ENCODE assay signal across 20 cellular contexts in genomic region chr1:210536263-210536961, GRCh38.
DNase-seq lines count a peak whose midpoint lies in the region; TF ChIP-seq lines count a peak whose summit lies in the region.
"Had no signal": no experiment of that assay in that cellular context is flagged by ENCODE, and none has a peak within 500 bp of the region (broad histone marks: within the 10 kb centered on the region; RNA-seq: fewer than 3 reads in every experiment).

No MANE protein-coding gene starts in this region.

- H3K36me3 ChIP-seq in HUES64 (ENCODE audit: insufficient read depth, low read length), result no peaks in the 10 kb centered on the region

- H3K4me1 Mint-ChIP-seq in glutamatergic neuron (ENCODE audit: low read depth, unreplicated experiment), result peaks cover 17% of the 10 kb centered on the region
- H3K4me1 Mint-ChIP-seq: activated naive CD8-positive, alpha-beta T cell treated with anti-CD3 and anti-CD28 coated beads, Interleukin-2, amount 50 U/mL, for 24 hours had no signal

- no peaks in the 10 kb centered on the region for H3K9me3 ChIP-seq in HUES64 (ENCODE audit: insufficient read depth, low read depth, low read length)
- H3K9me3 ChIP-seq: A549, testis had no signal

- no peaks in the 10 kb centered on the region for H3K27me3 Mint-ChIP-seq in glutamatergic neuron (ENCODE audit: unreplicated experiment)
- H3K27me3 Mint-ChIP-seq: activated naive CD8-positive, alpha-beta T cell treated with anti-CD3 and anti-CD28 coated beads, Interleukin-2, amount 50 U/mL, for 24 hours; CD4-positive, alpha-beta T cell had no signal

- H3K4me1 ChIP-seq in HUES64 (ENCODE audit: insufficient read depth, low read length), result peaks cover 18% of the 10 kb centered on the region
- H3K4me1 ChIP-seq: testis had no signal

- DNase-seq in Ammon's horn (ENCODE audit: low spot score) (peak; percentile 6), NCI-H82 (lab: John Stamatoyannopoulos, UW) (peak; percentile 48), globus pallidus (ENCODE audit: low spot score) (peak; percentile 20), glutamatergic neuron (no peak), NCI-H1694 (lab: John Stamatoyannopoulos, UW) (no peak), SKM-1 (lab: John Stamatoyannopoulos, UW; ENCODE audit: unreplicated experiment) (no peak)
- DNase-seq in effector CD4-positive, alpha-beta T cell, result no peak
- DNase-seq: activated CD4-positive, alpha-beta T cell treated with anti-CD3 and anti-CD28 coated beads, Interleukin-2, amount 50 U/mL, for 1 hour; activated naive CD8-positive, alpha-beta T cell treated with anti-CD3 and anti-CD28 coated beads, Interleukin-2, amount 50 U/mL, for 24 hours; activated T-cell treated with anti-CD3 and anti-CD28 coated beads, Interleukin-2, amount 50 U/mL, for 4 hours; CD4-positive, alpha-beta T cell; IMR-90; MV-4-11; NK-92 treated with Interleukin-12 subunit alpha and Interleukin-12 subunit beta, amount 100 ng/mL, for 24 hours; stimulated activated CD4-positive, alpha-beta T cell treated with anti-CD3 and anti-CD28 coated beads, Interleukin-15, amount 100 ng/mL, for 24 hours; T-helper 9 cell; testis had no signal

- H3K4me3 ChIP-seq in HUES64 (ENCODE audit: low read length), result no peak overlapping the region
- H3K4me3 ChIP-seq: A549, testis had no signal

- H3K36me3 Mint-ChIP-seq in glutamatergic neuron (ENCODE audit: unreplicated experiment), result no peaks in the 10 kb centered on the region

- H3K4me3 Mint-ChIP-seq in glutamatergic neuron (ENCODE audit: unreplicated experiment), result no peak overlapping the region
- H3K4me3 Mint-ChIP-seq: activated naive CD8-positive, alpha-beta T cell treated with anti-CD3 and anti-CD28 coated beads, Interleukin-2, amount 50 U/mL, for 24 hours; activated T-cell treated with anti-CD3 and anti-CD28 coated beads, Interleukin-2, amount 50 U/mL, for 4 hours; CD4-positive, alpha-beta T cell had no signal

- TF ChIP-seq CTCF in glutamatergic neuron (IDR thresholded peaks at IDR 0.05; ENCODE audit: partially characterized antibody, unreplicated experiment), result no peak

- H3K27me3 ChIP-seq in HUES64 (ENCODE audit: insufficient read depth, low read length), result no peaks in the 10 kb centered on the region
- H3K27me3 ChIP-seq: testis had no signal

- no peak overlapping the region for H3K27ac Mint-ChIP-seq in glutamatergic neuron (ENCODE audit: unreplicated experiment)
- H3K27ac Mint-ChIP-seq: activated naive CD8-positive, alpha-beta T cell treated with anti-CD3 and anti-CD28 coated beads, Interleukin-2, amount 50 U/mL, for 24 hours; CD4-positive, alpha-beta T cell had no signal

- H3K9ac ChIP-seq in HUES64 (ENCODE audit: low read depth, low read length), result no peak overlapping the region

- 98% methylated on average over 4 of the region's 4 CpGs for WGBS in HUES64

- peak overlapping the region; percentile 3; the same call in 1 of the 2 replicates for H3K27ac ChIP-seq in HUES64 (ENCODE audit: low read depth, low read length)
- H3K27ac ChIP-seq: A549, epithelial cell of prostate, testis had no signal

- H3K9me3 Mint-ChIP-seq in glutamatergic neuron (ENCODE audit: unreplicated experiment), result no peaks in the 10 kb centered on the region
- H3K9me3 Mint-ChIP-seq: activated naive CD8-positive, alpha-beta T cell treated with anti-CD3 and anti-CD28 coated beads, Interleukin-2, amount 50 U/mL, for 24 hours; activated T-cell treated with anti-CD3 and anti-CD28 coated beads, Interleukin-2, amount 50 U/mL, for 4 hours; CD4-positive, alpha-beta T cell had no signal

Comparison
In these comparisons a context has a peak if more than half of its experiments do, and no peak if none do; other contexts are left out.
1. DNase-seq: peak in Ammon's horn (single experiment), NCI-H82 (single experiment) and globus pallidus (single experiment); none in glutamatergic neuron (single experiment), effector CD4-positive, alpha-beta T cell (single experiment), NCI-H1694 (single experiment) and SKM-1 (single experiment).